ENCODE assay signal across 8 cellular contexts in genomic region chr4:140757220-140757607, GRCh38. TPM values are rescaled to one million over a fixed set of nuclear protein-coding genes. Genes with fewer than 3 reads are reported as not detected.
A peak's percentile ranks its signal among the peaks of the same experiment; 100 is the strongest.
DNase-seq lines count a peak whose midpoint lies in the region; TF ChIP-seq lines count a peak whose summit lies in the region.

No MANE protein-coding gene starts in this region.

- H3K79me2 ChIP-seq in parathyroid adenoma, result peaks cover 2% of the 10 kb centered on the region

- DNase-seq in COLO829 (ENCODE audit: low spot score) (peak; percentile 19), SJSA1 (ENCODE audit: low read depth in 1 of 2, low spot score in 2 of 2) (no peak), fibroblast of pulmonary artery (ENCODE audit: low read depth) (no peak), NCI-H748 treated with DMSO at 0.1 percent for 48 hours (lab: John Stamatoyannopoulos, UW) (no peak), NK-92 (lab: John Stamatoyannopoulos, UW; ENCODE audit: unreplicated experiment) (no peak), G401 (ENCODE audit: low spot score) (no peak), NCI-H226 (no peak)

- peaks cover 10% of the 10 kb centered on the region for H3K4me1 ChIP-seq in SJSA1 (replicated peaks)
- no peaks in the 10 kb centered on the region for H3K4me1 ChIP-seq in parathyroid adenoma

- peak overlapping the region; percentile 95 for H2AFZ ChIP-seq in parathyroid adenoma

- H3K27me3 ChIP-seq in SJSA1 (replicated peaks) (no peaks in the 10 kb centered on the region), parathyroid adenoma (ENCODE audit: control insufficient read depth, insufficient read depth, low read length) (no peaks in the 10 kb centered on the region)

- H3K4me3 ChIP-seq in SJSA1 (peak overlapping the region; percentile 92), fibroblast of pulmonary artery (replicated peaks; ENCODE audit: low read depth, low read length) (peak overlapping the region; percentile 69), parathyroid adenoma (ENCODE audit: low read depth, low read length) (peak overlapping the region; percentile 65)

- in situ Hi-C loops in G401 (cut with HindIII; ENCODE audit: low sequenced_read_pairs), result no loop called here

- no peak for TF ChIP-seq CTCF in fibroblast of pulmonary artery (IDR thresholded peaks at IDR 0.05; ENCODE audit: low read length, missing control alignments)
- no peak for TF ChIP-seq CTCF in parathyroid adenoma (IDR thresholded peaks at IDR 0.05)

- H3K9ac ChIP-seq in parathyroid adenoma, result no peak overlapping the region

- peaks cover 9% of the 10 kb centered on the region for H3K36me3 ChIP-seq in SJSA1
- H3K36me3 ChIP-seq in parathyroid adenoma (ENCODE audit: control insufficient read depth, insufficient read depth, low read length), result no peaks in the 10 kb centered on the region

- no peaks in the 10 kb centered on the region for H3K9me3 ChIP-seq in SJSA1 (replicated peaks)
- H3K9me3 ChIP-seq in parathyroid adenoma (ENCODE audit: control insufficient read depth, low read length), result no peaks in the 10 kb centered on the region

- peak overlapping the region; percentile 76; the same call in 1 of the 2 replicates for H3K27ac ChIP-seq in SJSA1
- peak overlapping the region; percentile 96 for H3K27ac ChIP-seq in parathyroid adenoma

- H3K4me2 ChIP-seq in parathyroid adenoma (ENCODE audit: low read length), result peak overlapping the region; percentile 98

RNA-seq across cellular contexts. Expression of gene TBC1D9, which starts 1.0 kb away (rescaled TPM):
- 15.0 and 19.0 TPM in 2 replicates for total RNA-seq in SJSA1 (2014; rRNA removed; shearing (Covaris generic))
- total RNA-seq in G401 (2014; rRNA removed; shearing (Covaris generic)), result 4.7 and 9.4 TPM in 2 replicates
